11 cellular contexts compared by ENCODE assay signal in genomic region chr16:47851026-47851610, GRCh38.
"Had no signal": no experiment of that assay in that cellular context is flagged by ENCODE, and none has a peak within 500 bp of the region (broad histone marks: within the 10 kb centered on the region; RNA-seq: fewer than 3 reads in every experiment).

No MANE protein-coding gene starts in this region.

- H3K27me3 ChIP-seq: gastrocnemius medialis, tibial artery had no signal

- H3K36me3 ChIP-seq: gastrocnemius medialis, tibial artery had no signal

- H3K4me3 Mint-ChIP-seq: activated T-cell treated with anti-CD3 and anti-CD28 coated beads, Interleukin-2, amount 50 U/mL, for 4 hours; natural killer cell treated with Interleukin-12 subunit alpha and Interleukin-12 subunit beta and Interleukin-15 and Interleukin-18, amount 100 ng/mL, for 72 hours had no signal

- H3K9me3 ChIP-seq: gastrocnemius medialis, tibial artery had no signal

- DNase-seq: activated CD4-positive, alpha-beta T cell treated with anti-CD3 and anti-CD28 coated beads, Interleukin-2, amount 50 U/mL, for 1 hour; activated CD4-positive, CD25-positive, alpha-beta regulatory T cell; activated effector memory CD4-positive, alpha-beta T cell treated with anti-CD3 and anti-CD28 coated beads, Interleukin-2, amount 50 U/mL, for 16 hours; activated T-cell treated with anti-CD3 and anti-CD28 coated beads, Interleukin-2, amount 50 U/mL, for 4 hours; amniotic stem cell; gastrocnemius medialis; stimulated activated CD4-positive, alpha-beta T cell treated with anti-CD3 and anti-CD28 coated beads, Interleukin-4, amount 100 ng/mL, for 24 hours; T-helper 2 cell; tibial artery had no signal

- H3K27ac ChIP-seq: gastrocnemius medialis, tibial artery had no signal

- H3K4me3 ChIP-seq: gastrocnemius medialis, tibial artery had no signal

- ATAC-seq: activated naive CD4-positive, alpha-beta T cell treated with anti-CD3 and anti-CD28 coated beads, Interleukin-2, amount 50 U/mL, for 72 hours; activated T-cell treated with anti-CD3 and anti-CD28 coated beads, Interleukin-2, amount 50 U/mL, for 4 hours; gastrocnemius medialis; natural killer cell treated with Interleukin-12 subunit alpha and Interleukin-12 subunit beta and Interleukin-15 and Interleukin-18, amount 100 ng/mL, for 72 hours had no signal

- H3K36me3 Mint-ChIP-seq: activated naive CD4-positive, alpha-beta T cell treated with anti-CD3 and anti-CD28 coated beads, Interleukin-2, amount 50 U/mL, for 72 hours; natural killer cell treated with Interleukin-12 subunit alpha and Interleukin-12 subunit beta and Interleukin-15 and Interleukin-18, amount 100 ng/mL, for 72 hours had no signal

- H3K27ac Mint-ChIP-seq: activated naive CD4-positive, alpha-beta T cell treated with anti-CD3 and anti-CD28 coated beads, Interleukin-2, amount 50 U/mL, for 72 hours; natural killer cell treated with Interleukin-12 subunit alpha and Interleukin-12 subunit beta and Interleukin-15 and Interleukin-18, amount 100 ng/mL, for 72 hours had no signal

- H3K4me1 ChIP-seq: gastrocnemius medialis, tibial artery had no signal
